In the genomic region with DNA sequence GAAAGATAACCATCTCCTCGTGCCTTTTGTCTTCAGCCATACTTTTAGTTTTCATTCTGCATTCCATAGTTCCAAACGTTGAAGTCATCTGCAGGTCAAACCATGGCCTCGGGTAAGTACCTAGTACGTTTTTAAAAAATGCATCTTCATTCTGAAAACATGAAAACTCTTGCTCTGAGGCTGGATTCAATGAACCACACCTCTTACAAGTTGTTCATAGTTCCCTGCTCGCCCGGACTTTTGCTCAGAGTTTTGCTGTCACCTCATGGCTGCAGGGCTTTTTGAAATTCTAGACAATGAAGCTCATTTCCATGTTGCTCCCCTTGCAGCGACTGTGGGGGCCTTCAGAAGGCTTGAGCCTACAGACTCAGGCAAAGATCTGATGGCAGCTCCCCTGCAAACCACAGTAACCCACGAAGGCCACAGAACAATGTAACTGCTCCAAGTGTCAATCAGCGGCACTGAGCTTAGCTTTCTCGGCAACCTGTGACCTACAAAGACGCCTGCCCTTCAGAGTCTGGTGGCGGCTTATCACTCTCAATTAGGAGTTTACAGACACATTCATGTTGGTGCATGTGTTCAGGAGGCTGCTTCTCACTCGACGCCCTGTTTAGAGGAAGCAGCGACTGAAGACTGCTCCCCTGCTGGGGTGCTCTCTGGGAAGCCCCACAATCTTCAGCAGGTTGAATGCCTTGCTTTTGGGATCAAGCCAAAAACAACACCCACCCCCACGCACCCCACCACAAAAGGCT, we compare ENCODE assay signal across 1 cellular context.
A peak's percentile ranks its signal among the peaks of the same experiment; 100 is the strongest.
TF ChIP-seq lines count a peak whose summit lies in the region.

No MANE protein-coding gene starts in this region.

TF ChIP-seq in GM12878, 131 proteins besides CTCF, POLR2A, EP300 and RAD21 (continued from another document):
- TF ChIP-seq, protein P1, sequence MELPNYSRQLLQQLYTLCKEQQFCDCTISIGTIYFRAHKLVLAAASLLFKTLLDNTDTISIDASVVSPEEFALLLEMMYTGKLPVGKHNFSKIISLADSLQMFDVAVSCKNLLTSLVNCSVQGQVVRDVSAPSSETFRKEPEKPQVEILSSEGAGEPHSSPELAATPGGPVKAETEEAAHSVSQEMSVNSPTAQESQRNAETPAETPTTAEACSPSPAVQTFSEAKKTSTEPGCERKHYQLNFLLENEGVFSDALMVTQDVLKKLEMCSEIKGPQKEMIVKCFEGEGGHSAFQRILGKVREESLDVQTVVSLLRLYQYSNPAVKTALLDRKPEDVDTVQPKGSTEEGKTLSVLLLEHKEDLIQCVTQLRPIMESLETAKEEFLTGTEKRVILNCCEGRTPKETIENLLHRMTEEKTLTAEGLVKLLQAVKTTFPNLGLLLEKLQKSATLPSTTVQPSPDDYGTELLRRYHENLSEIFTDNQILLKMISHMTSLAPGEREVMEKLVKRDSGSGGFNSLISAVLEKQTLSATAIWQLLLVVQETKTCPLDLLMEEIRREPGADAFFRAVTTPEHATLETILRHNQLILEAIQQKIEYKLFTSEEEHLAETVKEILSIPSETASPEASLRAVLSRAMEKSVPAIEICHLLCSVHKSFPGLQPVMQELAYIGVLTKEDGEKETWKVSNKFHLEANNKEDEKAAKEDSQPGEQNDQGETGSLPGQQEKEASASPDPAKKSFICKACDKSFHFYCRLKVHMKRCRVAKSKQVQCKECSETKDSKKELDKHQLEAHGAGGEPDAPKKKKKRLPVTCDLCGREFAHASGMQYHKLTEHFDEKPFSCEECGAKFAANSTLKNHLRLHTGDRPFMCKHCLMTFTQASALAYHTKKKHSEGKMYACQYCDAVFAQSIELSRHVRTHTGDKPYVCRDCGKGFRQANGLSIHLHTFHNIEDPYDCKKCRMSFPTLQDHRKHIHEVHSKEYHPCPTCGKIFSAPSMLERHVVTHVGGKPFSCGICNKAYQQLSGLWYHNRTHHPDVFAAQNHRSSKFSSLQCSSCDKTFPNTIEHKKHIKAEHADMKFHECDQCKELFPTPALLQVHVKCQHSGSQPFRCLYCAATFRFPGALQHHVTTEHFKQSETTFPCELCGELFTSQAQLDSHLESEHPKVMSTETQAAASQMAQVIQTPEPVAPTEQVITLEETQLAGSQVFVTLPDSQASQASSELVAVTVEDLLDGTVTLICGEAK (IDR thresholded peaks at IDR 0.05; ENCODE audit: borderline replicate concordance), result no peak
- TF ChIP-seq, protein P2, sequence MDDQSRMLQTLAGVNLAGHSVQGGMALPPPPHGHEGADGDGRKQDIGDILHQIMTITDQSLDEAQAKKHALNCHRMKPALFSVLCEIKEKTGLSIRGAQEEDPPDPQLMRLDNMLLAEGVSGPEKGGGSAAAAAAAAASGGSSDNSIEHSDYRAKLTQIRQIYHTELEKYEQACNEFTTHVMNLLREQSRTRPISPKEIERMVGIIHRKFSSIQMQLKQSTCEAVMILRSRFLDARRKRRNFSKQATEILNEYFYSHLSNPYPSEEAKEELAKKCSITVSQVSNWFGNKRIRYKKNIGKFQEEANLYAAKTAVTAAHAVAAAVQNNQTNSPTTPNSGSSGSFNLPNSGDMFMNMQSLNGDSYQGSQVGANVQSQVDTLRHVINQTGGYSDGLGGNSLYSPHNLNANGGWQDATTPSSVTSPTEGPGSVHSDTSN (IDR thresholded peaks at IDR 0.05; ENCODE audit: insufficient replicate concordance, low read depth, low read length), result peak; percentile 77
- TF ChIP-seq POU2F2 (IDR thresholded peaks at IDR 0.05; ENCODE audit: borderline replicate concordance, low read depth, low read length) (0 out of 3 replicates have a peak, but pooled peaks have one; percentile 19), SPI1 (IDR thresholded peaks at IDR 0.05; ENCODE audit: borderline replicate concordance, insufficient read depth, low read depth, low read length) (peak; percentile 16; the same call in 1 of the 2 replicates), NFYA (IDR thresholded peaks at IDR 0.05; ENCODE audit: borderline replicate concordance, low read depth, low read length) (no peak), ZBED1 (IDR thresholded peaks at IDR 0.05; ENCODE audit: borderline replicate concordance) (no peak), PML (IDR thresholded peaks at IDR 0.05; ENCODE audit: low read length) (no peak), JUNB (IDR thresholded peaks at IDR 0.05) (no peak), CHD4 (IDR thresholded peaks at IDR 0.05) (no peak), NR2C1 (IDR thresholded peaks at IDR 0.05) (no peak), CBX3 (IDR thresholded peaks at IDR 0.05; ENCODE audit: borderline replicate concordance, low read depth) (no peak)
- TF ChIP-seq, protein P3, sequence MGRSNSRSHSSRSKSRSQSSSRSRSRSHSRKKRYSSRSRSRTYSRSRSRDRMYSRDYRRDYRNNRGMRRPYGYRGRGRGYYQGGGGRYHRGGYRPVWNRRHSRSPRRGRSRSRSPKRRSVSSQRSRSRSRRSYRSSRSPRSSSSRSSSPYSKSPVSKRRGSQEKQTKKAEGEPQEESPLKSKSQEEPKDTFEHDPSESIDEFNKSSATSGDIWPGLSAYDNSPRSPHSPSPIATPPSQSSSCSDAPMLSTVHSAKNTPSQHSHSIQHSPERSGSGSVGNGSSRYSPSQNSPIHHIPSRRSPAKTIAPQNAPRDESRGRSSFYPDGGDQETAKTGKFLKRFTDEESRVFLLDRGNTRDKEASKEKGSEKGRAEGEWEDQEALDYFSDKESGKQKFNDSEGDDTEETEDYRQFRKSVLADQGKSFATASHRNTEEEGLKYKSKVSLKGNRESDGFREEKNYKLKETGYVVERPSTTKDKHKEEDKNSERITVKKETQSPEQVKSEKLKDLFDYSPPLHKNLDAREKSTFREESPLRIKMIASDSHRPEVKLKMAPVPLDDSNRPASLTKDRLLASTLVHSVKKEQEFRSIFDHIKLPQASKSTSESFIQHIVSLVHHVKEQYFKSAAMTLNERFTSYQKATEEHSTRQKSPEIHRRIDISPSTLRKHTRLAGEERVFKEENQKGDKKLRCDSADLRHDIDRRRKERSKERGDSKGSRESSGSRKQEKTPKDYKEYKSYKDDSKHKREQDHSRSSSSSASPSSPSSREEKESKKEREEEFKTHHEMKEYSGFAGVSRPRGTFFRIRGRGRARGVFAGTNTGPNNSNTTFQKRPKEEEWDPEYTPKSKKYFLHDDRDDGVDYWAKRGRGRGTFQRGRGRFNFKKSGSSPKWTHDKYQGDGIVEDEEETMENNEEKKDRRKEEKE (IDR thresholded peaks at IDR 0.05), result no peak
- TF ChIP-seq, protein P4, sequence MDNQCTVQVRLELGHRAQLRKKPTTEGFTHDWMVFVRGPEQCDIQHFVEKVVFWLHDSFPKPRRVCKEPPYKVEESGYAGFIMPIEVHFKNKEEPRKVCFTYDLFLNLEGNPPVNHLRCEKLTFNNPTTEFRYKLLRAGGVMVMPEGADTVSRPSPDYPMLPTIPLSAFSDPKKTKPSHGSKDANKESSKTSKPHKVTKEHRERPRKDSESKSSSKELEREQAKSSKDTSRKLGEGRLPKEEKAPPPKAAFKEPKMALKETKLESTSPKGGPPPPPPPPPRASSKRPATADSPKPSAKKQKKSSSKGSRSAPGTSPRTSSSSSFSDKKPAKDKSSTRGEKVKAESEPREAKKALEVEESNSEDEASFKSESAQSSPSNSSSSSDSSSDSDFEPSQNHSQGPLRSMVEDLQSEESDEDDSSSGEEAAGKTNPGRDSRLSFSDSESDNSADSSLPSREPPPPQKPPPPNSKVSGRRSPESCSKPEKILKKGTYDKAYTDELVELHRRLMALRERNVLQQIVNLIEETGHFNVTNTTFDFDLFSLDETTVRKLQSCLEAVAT (IDR thresholded peaks at IDR 0.05), result no peak
- TF ChIP-seq, protein P5, sequence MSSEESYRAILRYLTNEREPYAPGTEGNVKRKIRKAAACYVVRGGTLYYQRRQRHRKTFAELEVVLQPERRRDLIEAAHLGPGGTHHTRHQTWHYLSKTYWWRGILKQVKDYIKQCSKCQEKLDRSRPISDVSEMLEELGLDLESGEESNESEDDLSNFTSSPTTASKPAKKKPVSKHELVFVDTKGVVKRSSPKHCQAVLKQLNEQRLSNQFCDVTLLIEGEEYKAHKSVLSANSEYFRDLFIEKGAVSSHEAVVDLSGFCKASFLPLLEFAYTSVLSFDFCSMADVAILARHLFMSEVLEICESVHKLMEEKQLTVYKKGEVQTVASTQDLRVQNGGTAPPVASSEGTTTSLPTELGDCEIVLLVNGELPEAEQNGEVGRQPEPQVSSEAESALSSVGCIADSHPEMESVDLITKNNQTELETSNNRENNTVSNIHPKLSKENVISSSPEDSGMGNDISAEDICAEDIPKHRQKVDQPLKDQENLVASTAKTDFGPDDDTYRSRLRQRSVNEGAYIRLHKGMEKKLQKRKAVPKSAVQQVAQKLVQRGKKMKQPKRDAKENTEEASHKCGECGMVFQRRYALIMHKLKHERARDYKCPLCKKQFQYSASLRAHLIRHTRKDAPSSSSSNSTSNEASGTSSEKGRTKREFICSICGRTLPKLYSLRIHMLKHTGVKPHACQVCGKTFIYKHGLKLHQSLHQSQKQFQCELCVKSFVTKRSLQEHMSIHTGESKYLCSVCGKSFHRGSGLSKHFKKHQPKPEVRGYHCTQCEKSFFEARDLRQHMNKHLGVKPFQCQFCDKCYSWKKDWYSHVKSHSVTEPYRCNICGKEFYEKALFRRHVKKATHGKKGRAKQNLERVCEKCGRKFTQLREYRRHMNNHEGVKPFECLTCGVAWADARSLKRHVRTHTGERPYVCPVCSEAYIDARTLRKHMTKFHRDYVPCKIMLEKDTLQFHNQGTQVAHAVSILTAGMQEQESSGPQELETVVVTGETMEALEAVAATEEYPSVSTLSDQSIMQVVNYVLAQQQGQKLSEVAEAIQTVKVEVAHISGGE (CRISPR knock-in tag; IDR thresholded peaks at IDR 0.05), result no peak
